In genomic region chr5:133225671-133226152, GRCh38 we compare ENCODE assay signal across 16 cellular contexts.
A peak's percentile ranks its signal among the peaks of the same experiment; 100 is the strongest.
DNase-seq lines count a peak whose midpoint lies in the region; ATAC-seq and TF ChIP-seq lines count a peak whose summit lies in the region.
"Had no signal": no experiment of that assay in that cellular context is flagged by ENCODE, and none has a peak within 500 bp of the region (broad histone marks: within the 10 kb centered on the region; RNA-seq: fewer than 3 reads in every experiment).

No MANE protein-coding gene starts in this region.

- DNase-seq in SJSA1 (ENCODE audit: low read depth in 1 of 2, low spot score in 2 of 2): peak in 1 of 2 experiments; percentile 49
- DNase-seq in fibroblast of villous mesenchyme (ENCODE audit: low read depth): peak; percentile 83
- no peak for DNase-seq in suprapubic skin (ENCODE audit: low spot score in 2 of 2)
- no peak for DNase-seq in D341Med (ENCODE audit: low spot score)
- DNase-seq in stimulated activated effector memory CD8-positive, alpha-beta T cell treated with anti-CD3 and anti-CD28 coated beads, Interleukin-12 subunit alpha, Interleukin-12 subunit beta, amount 100 ng/mL, for 72 hours (ENCODE audit: low spot score in 2 of 2): no peak
- DNase-seq in stimulated activated CD4-positive, alpha-beta T cell treated with anti-CD3 and anti-CD28 coated beads, Interleukin-2, amount 100 ng/mL, for 24 hours: no peak
- DNase-seq: CD8-positive, alpha-beta memory T cell; effector memory CD4-positive, alpha-beta T cell; NCI-H2171; T-helper 2 cell; testis had no signal

- POLR2A ChIA-PET in HEK293 (lab: Yijun Ruan, JAX): no interaction called here

- H3K9me3 ChIP-seq in HEK293 (ENCODE audit: control insufficient read depth, insufficient read depth, low read depth, low read length) (no peaks in the 10 kb centered on the region), SJSA1 (replicated peaks) (no peaks in the 10 kb centered on the region), suprapubic skin (no peaks in the 10 kb centered on the region)
- H3K9me3 ChIP-seq: ascending aorta, neutrophil, testis had no signal

- no peaks in the 10 kb centered on the region for H3K9me3 Mint-ChIP-seq in stimulated activated effector memory CD8-positive, alpha-beta T cell treated with anti-CD3 and anti-CD28 coated beads, Interleukin-12 subunit alpha, Interleukin-12 subunit beta, amount 100 ng/mL, for 72 hours

- H3K4me1 Mint-ChIP-seq in stimulated activated effector memory CD8-positive, alpha-beta T cell treated with anti-CD3 and anti-CD28 coated beads, Interleukin-12 subunit alpha, Interleukin-12 subunit beta, amount 100 ng/mL, for 72 hours: no peaks in the 10 kb centered on the region
- H3K4me1 Mint-ChIP-seq: CD8-positive, alpha-beta memory T cell had no signal

- H3K27ac ChIP-seq in HEK293 (ENCODE audit: extremely low read depth, low read depth, low read length): no peak overlapping the region; the same call in 1 of the 2 replicates
- H3K27ac ChIP-seq in SJSA1: peak overlapping the region; percentile 12
- H3K27ac ChIP-seq in suprapubic skin: peak overlapping the region; percentile 20
- H3K27ac ChIP-seq: ascending aorta, neutrophil, testis had no signal

- peaks cover 12% of the 10 kb centered on the region for H3K4me1 ChIP-seq in HEK293 (ENCODE audit: control insufficient read depth, insufficient read depth, low read length)
- peaks cover 42% of the 10 kb centered on the region for H3K4me1 ChIP-seq in SJSA1 (replicated peaks)
- H3K4me1 ChIP-seq in suprapubic skin: peaks cover 35% of the 10 kb centered on the region
- H3K4me1 ChIP-seq: ascending aorta, testis had no signal

- ATAC-seq in HG03521 (IDR thresholded peaks at IDR 0.05; ENCODE audit: unreplicated experiment): no peak
- ATAC-seq in stimulated activated effector memory CD8-positive, alpha-beta T cell treated with anti-CD3 and anti-CD28 coated beads, Interleukin-12 subunit alpha, Interleukin-12 subunit beta, amount 100 ng/mL, for 72 hours: no peak

- no peak overlapping the region for H3K4me3 Mint-ChIP-seq in stimulated activated effector memory CD8-positive, alpha-beta T cell treated with anti-CD3 and anti-CD28 coated beads, Interleukin-12 subunit alpha, Interleukin-12 subunit beta, amount 100 ng/mL, for 72 hours
- H3K4me3 Mint-ChIP-seq: CD8-positive, alpha-beta memory T cell had no signal

- no peak for TF ChIP-seq EP300 in suprapubic skin (IDR thresholded peaks at IDR 0.05)

- H3K36me3 Mint-ChIP-seq in stimulated activated effector memory CD8-positive, alpha-beta T cell treated with anti-CD3 and anti-CD28 coated beads, Interleukin-12 subunit alpha, Interleukin-12 subunit beta, amount 100 ng/mL, for 72 hours: no peaks in the 10 kb centered on the region
- H3K36me3 Mint-ChIP-seq: CD8-positive, alpha-beta memory T cell had no signal

- no peaks in the 10 kb centered on the region for H3K27me3 ChIP-seq in SJSA1 (replicated peaks)
- H3K27me3 ChIP-seq in suprapubic skin: no peaks in the 10 kb centered on the region
- H3K27me3 ChIP-seq: ascending aorta, neutrophil, testis had no signal

- no peak overlapping the region for H3K4me3 ChIP-seq in HEK293 (ENCODE audit: low read depth, low read length)
- H3K4me3 ChIP-seq in SJSA1: no peak overlapping the region
- H3K4me3 ChIP-seq in fibroblast of villous mesenchyme (ENCODE audit: low read depth, low read length): no peak overlapping the region
- H3K4me3 ChIP-seq in suprapubic skin: no peak overlapping the region
- H3K4me3 ChIP-seq: ascending aorta, lung, testis had no signal

- CTCF ChIA-PET in HEK293 (lab: Yijun Ruan, JAX): interaction anchor here (0.6 to 2.2 kb wide), 3 partner anchors 20 to 114 kb away, joined by 3 to 8 read pairs (median 3); no protein-coding TSS in a partner anchor

- H3K36me3 ChIP-seq in HEK293 (ENCODE audit: control insufficient read depth in 2 of 2, insufficient read depth in 1 of 2, low read length in 2 of 2) (no peaks in the 10 kb centered on the region), SJSA1 (no peaks in the 10 kb centered on the region), suprapubic skin (no peaks in the 10 kb centered on the region)
- H3K36me3 ChIP-seq: ascending aorta, neutrophil had no signal

- H3K27ac Mint-ChIP-seq in stimulated activated effector memory CD8-positive, alpha-beta T cell treated with anti-CD3 and anti-CD28 coated beads, Interleukin-12 subunit alpha, Interleukin-12 subunit beta, amount 100 ng/mL, for 72 hours: no peak overlapping the region
- H3K27ac Mint-ChIP-seq: CD8-positive, alpha-beta memory T cell had no signal

- 67% methylated on average over 7 of the region's 7 CpGs for WGBS in suprapubic skin

- TF ChIP-seq CTCF in HEK293 (tag by site-specific recombination; IDR thresholded peaks at IDR 0.05) (no peak), fibroblast of villous mesenchyme (IDR thresholded peaks at IDR 0.05; ENCODE audit: insufficient read depth, low read depth, low read length) (no peak), suprapubic skin (IDR thresholded peaks at IDR 0.05) (no peak)

- TF ChIP-seq POLR2A in suprapubic skin (IDR thresholded peaks at IDR 0.05): no peak

TF ChIP-seq in HEK293, 187 proteins besides CTCF, POLR2A, EP300 and RAD21 (continues in another document):
- TF ChIP-seq ZNF354C (tag by site-specific recombination; IDR thresholded peaks at IDR 0.05; ENCODE audit: borderline replicate concordance, low read depth) (no peak), ZNF544 (tag by site-specific recombination; IDR thresholded peaks at IDR 0.05) (no peak), ZNF530 (tag by site-specific recombination; IDR thresholded peaks at IDR 0.05; ENCODE audit: low read depth) (no peak), TSHZ1 (tag by site-specific recombination; IDR thresholded peaks at IDR 0.05; ENCODE audit: borderline replicate concordance) (peak; percentile 54; the same call in 1 of the 2 replicates), ZNF23 (tag by site-specific recombination; IDR thresholded peaks at IDR 0.05; ENCODE audit: borderline replicate concordance) (no peak), ZFP69B (tag by site-specific recombination; IDR thresholded peaks at IDR 0.05) (no peak), ZNF776 (tag by site-specific recombination; IDR thresholded peaks at IDR 0.05; ENCODE audit: borderline replicate concordance) (no peak), ZFP3 (tag by site-specific recombination; IDR thresholded peaks at IDR 0.05; ENCODE audit: low read depth) (no peak), ZBTB21 (tag by site-specific recombination; IDR thresholded peaks at IDR 0.05) (peak; percentile 56; the same call in 1 of the 2 replicates), SP7 (tag by site-specific recombination; IDR thresholded peaks at IDR 0.05) (peak; percentile 51; the same call in 1 of the 2 replicates), ZNF843 (tag by site-specific recombination; IDR thresholded peaks at IDR 0.05) (peak; percentile 55; the same call in 1 of the 2 replicates), ZNF664 (tag by site-specific recombination; IDR thresholded peaks at IDR 0.05) (no peak), ZNF768 (tag by site-specific recombination; IDR thresholded peaks at IDR 0.05) (no peak), ZNF184 (tag by site-specific recombination; IDR thresholded peaks at IDR 0.05) (0 out of 2 replicates have a peak, but pooled peaks have one; percentile 35), ZNF140 (tag by site-specific recombination; IDR thresholded peaks at IDR 0.05) (no peak), TRIM28 (IDR thresholded peaks at IDR 0.05; ENCODE audit: borderline replicate concordance, low read length) (no peak), MEIS1 (CRISPR knock-in tag; IDR thresholded peaks at IDR 0.05; ENCODE audit: borderline replicate concordance) (no peak), ZNF660 (tag by site-specific recombination; IDR thresholded peaks at IDR 0.05) (peak; percentile 67), ZNF2 (tag by site-specific recombination; IDR thresholded peaks at IDR 0.05) (no peak), ZNF510 (tag by site-specific recombination; IDR thresholded peaks at IDR 0.05; ENCODE audit: insufficient replicate concordance) (no peak)
